1 cellular context compared by ENCODE assay signal in genomic region chr12:125549836-125550235, GRCh38.
TF ChIP-seq lines count a peak whose summit lies in the region.

No MANE protein-coding gene starts in this region.

TF ChIP-seq in H1, 55 proteins besides CTCF, POLR2A, EP300 and RAD21:
- TF ChIP-seq YY1 (IDR thresholded peaks at IDR 0.05; ENCODE audit: low read depth, low read length) (no peak), JUN (IDR thresholded peaks at IDR 0.05; ENCODE audit: low read depth, low read length) (no peak), NANOG (IDR thresholded peaks at IDR 0.05; ENCODE audit: insufficient read depth, low read depth, low read length, poor library complexity, severe bottlenecking) (no peak), KDM4A (IDR thresholded peaks at IDR 0.05; ENCODE audit: low read depth, low read length, severe bottlenecking) (no peak), E2F6 (IDR thresholded peaks at IDR 0.05) (no peak), RXRA (IDR thresholded peaks at IDR 0.05; ENCODE audit: insufficient read depth, low read depth, low read length) (no peak), MAX (IDR thresholded peaks at IDR 0.05) (no peak), SAP30 (IDR thresholded peaks at IDR 0.05; ENCODE audit: insufficient read depth, insufficient replicate concordance, low read length) (no peak), SIX5 (IDR thresholded peaks at IDR 0.05; ENCODE audit: low read depth, low read length) (no peak), SP4 (IDR thresholded peaks at IDR 0.05; ENCODE audit: low read length) (no peak), SRF (IDR thresholded peaks at IDR 0.05; ENCODE audit: low read depth, low read length) (no peak), CBX8 (IDR thresholded peaks at IDR 0.05; ENCODE audit: borderline replicate concordance, low read depth, low read length) (no peak), ATF2 (IDR thresholded peaks at IDR 0.05; ENCODE audit: low read length) (no peak), EGR1 (IDR thresholded peaks at IDR 0.05; ENCODE audit: borderline replicate concordance, low read depth, low read length) (no peak), CTBP2 (IDR thresholded peaks at IDR 0.05; ENCODE audit: borderline replicate concordance, insufficient read depth, insufficient read length, low read length) (no peak), JUND (IDR thresholded peaks at IDR 0.05; ENCODE audit: low read length) (no peak), HDAC6 (IDR thresholded peaks at IDR 0.05; ENCODE audit: low read depth, low read length) (no peak), SP1 (IDR thresholded peaks at IDR 0.05; ENCODE audit: low read depth, low read length) (no peak)
